2 cellular contexts compared by ENCODE assay signal in the genomic region with DNA sequence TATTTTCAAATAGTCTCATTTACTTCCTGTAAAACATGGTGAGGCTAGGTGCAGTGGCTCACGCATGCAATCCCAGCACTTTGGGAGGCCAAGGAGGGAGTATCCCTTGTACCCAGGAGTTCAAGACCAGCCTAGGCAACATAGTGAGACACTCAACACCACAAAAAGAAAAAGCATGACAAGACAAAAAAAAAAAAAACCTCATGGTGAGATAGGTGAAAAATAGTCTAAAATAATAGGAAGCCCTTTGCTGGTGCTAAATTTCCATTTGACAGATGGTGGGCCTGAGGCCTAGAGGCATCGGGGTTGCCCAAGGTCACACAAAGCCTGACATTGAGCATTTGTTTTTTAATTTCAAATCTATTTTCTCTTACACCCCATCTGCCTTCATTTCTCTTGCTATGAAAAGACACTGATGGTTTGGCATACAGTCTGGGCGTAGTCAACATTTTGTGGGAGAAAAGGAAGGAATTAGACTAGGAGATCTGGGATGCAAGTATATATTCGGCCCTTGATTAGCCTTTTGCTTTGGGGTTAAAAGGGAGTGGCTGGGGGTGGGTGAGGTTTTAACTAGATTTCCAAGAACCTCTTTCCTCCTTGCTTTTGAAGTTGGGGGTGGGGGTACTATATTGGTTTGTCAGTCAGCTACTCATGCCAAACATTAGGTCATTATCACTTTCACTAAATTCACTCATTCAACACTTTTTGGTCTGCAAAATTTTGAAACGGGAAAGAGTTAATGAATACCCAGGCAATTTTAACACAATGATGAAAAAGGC.
TF ChIP-seq lines count a peak whose summit lies in the region.

No MANE protein-coding gene starts in this region.

TF ChIP-seq in A549, 52 proteins besides CTCF, POLR2A, EP300 and RAD21:
- TF ChIP-seq, protein P1, sequence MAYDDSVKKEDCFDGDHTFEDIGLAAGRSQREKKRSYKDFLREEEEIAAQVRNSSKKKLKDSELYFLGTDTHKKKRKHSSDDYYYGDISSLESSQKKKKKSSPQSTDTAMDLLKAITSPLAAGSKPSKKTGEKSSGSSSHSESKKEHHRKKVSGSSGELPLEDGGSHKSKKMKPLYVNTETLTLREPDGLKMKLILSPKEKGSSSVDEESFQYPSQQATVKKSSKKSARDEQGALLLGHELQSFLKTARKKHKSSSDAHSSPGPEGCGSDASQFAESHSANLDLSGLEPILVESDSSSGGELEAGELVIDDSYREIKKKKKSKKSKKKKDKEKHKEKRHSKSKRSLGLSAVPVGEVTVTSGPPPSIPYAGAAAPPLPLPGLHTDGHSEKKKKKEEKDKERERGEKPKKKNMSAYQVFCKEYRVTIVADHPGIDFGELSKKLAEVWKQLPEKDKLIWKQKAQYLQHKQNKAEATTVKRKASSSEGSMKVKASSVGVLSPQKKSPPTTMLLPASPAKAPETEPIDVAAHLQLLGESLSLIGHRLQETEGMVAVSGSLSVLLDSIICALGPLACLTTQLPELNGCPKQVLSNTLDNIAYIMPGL (CRISPR knock-in tag; IDR thresholded peaks at IDR 0.05; ENCODE audit: borderline replicate concordance): no peak
- no peak for TF ChIP-seq FOXS1 (CRISPR knock-in tag; IDR thresholded peaks at IDR 0.05)
- TF ChIP-seq MAFK (IDR thresholded peaks at IDR 0.05; ENCODE audit: partially characterized antibody): peak; percentile 53
- TF ChIP-seq CEBPB (IDR thresholded peaks at IDR 0.05): no peak
- peak; percentile 41; the same call in 1 of the 2 replicates for TF ChIP-seq NFE2L2 (conservative IDR thresholded peaks at IDR 0.05; ENCODE audit: low read length)
TF ChIP-seq in A549: peak in this region for 2.

TF ChIP-seq in SK-N-SH, 30 proteins besides CTCF, POLR2A, EP300 and RAD21:
- TF ChIP-seq, protein P2, sequence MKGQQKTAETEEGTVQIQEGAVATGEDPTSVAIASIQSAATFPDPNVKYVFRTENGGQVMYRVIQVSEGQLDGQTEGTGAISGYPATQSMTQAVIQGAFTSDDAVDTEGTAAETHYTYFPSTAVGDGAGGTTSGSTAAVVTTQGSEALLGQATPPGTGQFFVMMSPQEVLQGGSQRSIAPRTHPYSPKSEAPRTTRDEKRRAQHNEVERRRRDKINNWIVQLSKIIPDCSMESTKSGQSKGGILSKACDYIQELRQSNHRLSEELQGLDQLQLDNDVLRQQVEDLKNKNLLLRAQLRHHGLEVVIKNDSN (IDR thresholded peaks at IDR 0.05; ENCODE audit: borderline replicate concordance, low read depth): no peak
- TF ChIP-seq TEAD4 (IDR thresholded peaks at IDR 0.05; ENCODE audit: borderline replicate concordance, insufficient read depth) (no peak), RCOR1 (IDR thresholded peaks at IDR 0.05; ENCODE audit: low read length) (no peak), SMC3 (IDR thresholded peaks at IDR 0.05; ENCODE audit: low read depth, low read length) (no peak)
